In the genomic region with DNA sequence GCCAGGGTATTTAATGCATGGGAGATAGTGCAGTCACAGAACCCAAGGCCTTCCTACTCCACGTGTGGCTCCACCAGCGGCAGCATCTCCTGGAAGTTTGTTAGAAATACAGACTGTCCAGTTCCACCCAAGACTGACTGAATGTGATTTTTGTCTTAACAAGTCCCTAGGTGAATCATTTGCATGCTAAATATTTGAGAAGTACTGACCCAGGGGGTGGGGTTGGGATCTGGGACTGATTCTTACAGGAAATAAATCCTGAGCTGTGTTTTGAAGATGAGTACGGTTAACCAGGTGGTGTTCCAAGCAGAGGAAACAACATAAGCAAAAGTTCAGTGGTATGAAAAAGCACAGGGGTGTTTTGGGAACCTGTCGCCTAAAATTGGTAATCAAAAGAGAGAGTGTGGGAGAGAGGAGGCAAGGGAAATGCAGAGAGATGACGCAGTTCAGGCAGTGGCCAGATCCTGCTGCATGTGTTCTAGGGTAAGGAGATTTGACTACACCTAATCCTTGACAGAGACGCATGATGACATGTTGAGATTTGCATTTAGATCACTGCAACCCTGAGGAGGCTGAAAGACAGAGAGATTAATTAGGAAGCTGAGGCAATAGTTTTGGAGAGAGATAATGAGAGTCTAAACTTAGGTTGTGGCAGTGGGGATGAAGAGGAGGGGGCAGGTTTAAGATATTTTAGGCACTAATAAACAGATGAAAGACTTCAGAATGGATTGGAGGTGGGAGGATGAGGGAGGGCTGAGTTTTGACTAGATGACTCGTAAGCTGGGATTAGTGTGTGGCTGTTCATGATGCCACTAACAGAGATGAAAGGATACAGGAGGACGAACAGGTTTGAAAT, we compare ENCODE assay signal across 1 cellular context.
A peak's percentile ranks its signal among the peaks of the same experiment; 100 is the strongest.
TF ChIP-seq lines count a peak whose summit lies in the region.

No MANE protein-coding gene starts in this region.

TF ChIP-seq in K562, 482 proteins besides CTCF, POLR2A, EP300 and RAD21 (continued from another document):
- peak; percentile 10; the same call in 1 of the 2 replicates for TF ChIP-seq JUND (IDR thresholded peaks at IDR 0.05; ENCODE audit: borderline replicate concordance, low read depth, low read length)
- peak; percentile 39; the same call in 1 of the 3 replicates for TF ChIP-seq JUND (tag; IDR thresholded peaks at IDR 0.05; ENCODE audit: borderline replicate concordance, low read depth, low read length)
- 0 out of 2 replicates have a peak, but pooled peaks have one; percentile 21 for TF ChIP-seq DPF2 (IDR thresholded peaks at IDR 0.05)
- peak; percentile 77 for TF ChIP-seq MEIS2 (IDR thresholded peaks at IDR 0.05; ENCODE audit: partially characterized antibody)
- no peak for TF ChIP-seq CEBPG (CRISPR knock-in tag; IDR thresholded peaks at IDR 0.05)
- TF ChIP-seq CEBPG (tag; conservative IDR thresholded peaks at IDR 0.05 in 1 of 2, IDR thresholded peaks at IDR 0.05 in 1 of 2) = peak in 1 of 2 experiments; percentile 27; a peak in 1 of 4 replicates
- TF ChIP-seq LEF1 (IDR thresholded peaks at IDR 0.05) = 0 out of 2 replicates have a peak, but pooled peaks have one; percentile 17
- peak; percentile 36 for TF ChIP-seq ARID1B (IDR thresholded peaks at IDR 0.05)
- TF ChIP-seq, protein P1, sequence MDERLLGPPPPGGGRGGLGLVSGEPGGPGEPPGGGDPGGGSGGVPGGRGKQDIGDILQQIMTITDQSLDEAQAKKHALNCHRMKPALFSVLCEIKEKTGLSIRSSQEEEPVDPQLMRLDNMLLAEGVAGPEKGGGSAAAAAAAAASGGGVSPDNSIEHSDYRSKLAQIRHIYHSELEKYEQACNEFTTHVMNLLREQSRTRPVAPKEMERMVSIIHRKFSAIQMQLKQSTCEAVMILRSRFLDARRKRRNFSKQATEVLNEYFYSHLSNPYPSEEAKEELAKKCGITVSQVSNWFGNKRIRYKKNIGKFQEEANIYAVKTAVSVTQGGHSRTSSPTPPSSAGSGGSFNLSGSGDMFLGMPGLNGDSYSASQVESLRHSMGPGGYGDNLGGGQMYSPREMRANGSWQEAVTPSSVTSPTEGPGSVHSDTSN (CRISPR knock-in tag; IDR thresholded peaks at IDR 0.05; ENCODE audit: low read depth) = no peak
- TF ChIP-seq, protein P1 (tag; conservative IDR thresholded peaks at IDR 0.05; ENCODE audit: low read depth) = peak; percentile 75
- TF ChIP-seq RCOR1 (IDR thresholded peaks at IDR 0.05; ENCODE audit: borderline replicate concordance in 1 of 2, low read depth in 2 of 2, low read length in 2 of 2) = 0 out of 4 replicates have a peak, but pooled peaks of 1 of the 2 experiments have one; percentile 37
- 0 out of 2 replicates have a peak, but pooled peaks have one; percentile 24 for TF ChIP-seq MYC (IDR thresholded peaks at IDR 0.05; ENCODE audit: low read depth, low read length)
- TF ChIP-seq MYC (CRISPR knock-in tag; IDR thresholded peaks at IDR 0.05; ENCODE audit: borderline replicate concordance, low read depth) = no peak
- no peak for TF ChIP-seq ELF2 (CRISPR knock-in tag; IDR thresholded peaks at IDR 0.05)
- TF ChIP-seq, protein P2, sequence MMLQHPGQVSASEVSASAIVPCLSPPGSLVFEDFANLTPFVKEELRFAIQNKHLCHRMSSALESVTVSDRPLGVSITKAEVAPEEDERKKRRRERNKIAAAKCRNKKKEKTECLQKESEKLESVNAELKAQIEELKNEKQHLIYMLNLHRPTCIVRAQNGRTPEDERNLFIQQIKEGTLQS (IDR thresholded peaks at IDR 0.05) = peak; percentile 54
- TF ChIP-seq, protein P2 (CRISPR knock-in tag; conservative IDR thresholded peaks at IDR 0.05) = no peak
- TF ChIP-seq KDM1A (IDR thresholded peaks at IDR 0.05) = peak; percentile 90 to 93
- TF ChIP-seq, protein P3, sequence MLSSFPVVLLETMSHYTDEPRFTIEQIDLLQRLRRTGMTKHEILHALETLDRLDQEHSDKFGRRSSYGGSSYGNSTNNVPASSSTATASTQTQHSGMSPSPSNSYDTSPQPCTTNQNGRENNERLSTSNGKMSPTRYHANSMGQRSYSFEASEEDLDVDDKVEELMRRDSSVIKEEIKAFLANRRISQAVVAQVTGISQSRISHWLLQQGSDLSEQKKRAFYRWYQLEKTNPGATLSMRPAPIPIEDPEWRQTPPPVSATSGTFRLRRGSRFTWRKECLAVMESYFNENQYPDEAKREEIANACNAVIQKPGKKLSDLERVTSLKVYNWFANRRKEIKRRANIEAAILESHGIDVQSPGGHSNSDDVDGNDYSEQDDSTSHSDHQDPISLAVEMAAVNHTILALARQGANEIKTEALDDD (IDR thresholded peaks at IDR 0.05) = peak; percentile 51
- peak; percentile 28; the same call in 1 of the 2 replicates for TF ChIP-seq CTBP1 (IDR thresholded peaks at IDR 0.05; ENCODE audit: borderline replicate concordance)
- TF ChIP-seq, protein P4, sequence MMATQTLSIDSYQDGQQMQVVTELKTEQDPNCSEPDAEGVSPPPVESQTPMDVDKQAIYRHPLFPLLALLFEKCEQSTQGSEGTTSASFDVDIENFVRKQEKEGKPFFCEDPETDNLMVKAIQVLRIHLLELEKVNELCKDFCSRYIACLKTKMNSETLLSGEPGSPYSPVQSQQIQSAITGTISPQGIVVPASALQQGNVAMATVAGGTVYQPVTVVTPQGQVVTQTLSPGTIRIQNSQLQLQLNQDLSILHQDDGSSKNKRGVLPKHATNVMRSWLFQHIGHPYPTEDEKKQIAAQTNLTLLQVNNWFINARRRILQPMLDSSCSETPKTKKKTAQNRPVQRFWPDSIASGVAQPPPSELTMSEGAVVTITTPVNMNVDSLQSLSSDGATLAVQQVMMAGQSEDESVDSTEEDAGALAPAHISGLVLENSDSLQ (IDR thresholded peaks at IDR 0.05) = peak; percentile 39
- no peak for TF ChIP-seq HDAC6 (IDR thresholded peaks at IDR 0.05; ENCODE audit: low read depth, low read length)
- TF ChIP-seq SIX5 (IDR thresholded peaks at IDR 0.05; ENCODE audit: borderline replicate concordance in 1 of 2, insufficient read depth in 1 of 2, low read depth in 1 of 2, low read length in 2 of 2) = no peak
- TF ChIP-seq HDAC1 (IDR thresholded peaks at IDR 0.05) = peak in 1 of 2 experiments; percentile 78; a peak in 2 of 4 replicates
- peak; percentile 32; the same call in 1 of the 2 replicates for TF ChIP-seq CBFA2T3 (IDR thresholded peaks at IDR 0.05)
- TF ChIP-seq ZBTB8A (IDR thresholded peaks at IDR 0.05; ENCODE audit: partially characterized antibody) = no peak
